8 cellular contexts compared by ENCODE assay signal in the genomic region with DNA sequence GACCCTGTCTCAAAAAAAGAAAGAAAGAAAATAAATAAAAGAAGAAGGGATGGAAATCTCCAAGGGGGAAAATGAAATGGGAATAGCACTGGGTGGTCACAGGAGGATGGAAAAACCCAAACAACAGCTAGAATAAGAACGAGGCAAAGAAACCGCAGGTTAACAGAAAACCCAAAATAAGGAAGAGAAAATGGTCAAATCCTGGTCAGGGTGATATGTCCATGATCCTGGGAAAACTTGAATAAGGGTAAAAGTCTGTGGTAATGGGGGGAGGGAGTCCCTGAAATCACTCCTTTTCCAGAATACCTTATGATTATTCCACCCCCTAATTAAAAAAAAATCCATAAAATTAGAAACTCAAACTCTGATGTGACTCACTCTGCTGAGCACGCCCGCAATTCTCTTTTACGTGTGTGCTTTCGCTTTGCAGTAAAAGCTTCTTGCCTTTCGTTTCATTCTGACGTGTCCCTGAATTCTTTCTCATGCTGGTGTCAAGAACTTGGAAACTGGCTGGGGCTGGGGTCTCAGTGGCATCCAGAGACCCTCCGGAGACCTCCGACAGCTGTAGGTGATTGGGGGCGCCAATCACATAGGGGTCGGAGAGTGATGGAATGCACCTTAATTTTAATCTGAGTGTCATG. TPM values are rescaled to one million over a fixed set of nuclear protein-coding genes. Genes with fewer than 3 reads are reported as not detected.
A peak's percentile ranks its signal among the peaks of the same experiment; 100 is the strongest.
DNase-seq lines count a peak whose midpoint lies in the region; ATAC-seq, FAIRE-seq and TF ChIP-seq lines count a peak whose summit lies in the region.
"Had no signal": no experiment of that assay in that cellular context is flagged by ENCODE, and none has a peak within 500 bp of the region (broad histone marks: within the 10 kb centered on the region; RNA-seq: fewer than 3 reads in every experiment).

No MANE protein-coding gene starts in this region.

- TF ChIP-seq EP300 in HepG2 (IDR thresholded peaks at IDR 0.05; ENCODE audit: low read depth in 2 of 2, low read length in 2 of 2) (no peak), HepG2 (CRISPR knock-in tag; IDR thresholded peaks at IDR 0.05; ENCODE audit: borderline replicate concordance) (no peak)

- WGBS in HepG2 (ENCODE audit: low lambda C conversion rate), result 20% methylated on average over 12 of the region's 12 CpGs

- H3K27me3 ChIP-seq in H7 (ENCODE audit: control insufficient read depth, insufficient read depth, low read length) (no peaks in the 10 kb centered on the region), HepG2 (ENCODE audit: control insufficient read depth in 1 of 2, insufficient read depth in 2 of 2, low read length in 2 of 2) (peaks cover 1 to 13% of the 10 kb centered on the region in 2 experiments; a peak in 3 of 5 replicates)

- H3K4me3 ChIP-seq in H7 (ENCODE audit: insufficient read depth, low read depth, low read length) (no peak overlapping the region), HepG2 (replicated peaks in 1 of 3; ENCODE audit: insufficient read depth in 1 of 3, low read depth in 2 of 3, low read length in 3 of 3) (peak overlapping the region; percentile 48 to 78 (median 68))

- peak overlapping the region; percentile 77 for H2AFZ ChIP-seq in HepG2 (ENCODE audit: low read length)

- CTCF ChIA-PET in HepG2 (lab: Yijun Ruan, JAX; ENCODE audit: low intra/inter-chr PET ratio, low total read pairs), result no interaction called here

- in situ Hi-C loops in HepG2 (cut with HindIII; ENCODE audit: extremely low pct_ligation_motif_present, low pct_unique_long_range_greater_than_20kb), result no loop called here

- no peaks in the 10 kb centered on the region for H3K36me3 ChIP-seq in H7 (replicated peaks; ENCODE audit: control insufficient read depth, insufficient read depth, low read length)
- H3K36me3 ChIP-seq in HepG2 (replicated peaks in 1 of 2; ENCODE audit: control insufficient read depth in 1 of 2, insufficient read depth in 2 of 2, low read length in 2 of 2), result no peaks in the 10 kb centered on the region

- no peak overlapping the region for H3K27ac ChIP-seq in HepG2 (ENCODE audit: extremely low read length, insufficient read depth, low read length)

- no TSS peak for BruUV-seq in HepG2 (replicated peaks; lab: Mats Ljungman, UMichigan)

- peaks cover 3% of the 10 kb centered on the region for H3K79me2 ChIP-seq in HepG2 (ENCODE audit: insufficient read depth, low read length)

- DNase-seq in H7 (peak; percentile 16), NOMO-1 (lab: John Stamatoyannopoulos, UW; ENCODE audit: unreplicated experiment in 2 of 2) (peak; percentile 35 to 64), HepG2 (ENCODE audit: low spot score) (no peak), ecto neural progenitor cell (ENCODE audit: low spot score) (no peak)
- DNase-seq: hippocampal formation had no signal

- peak overlapping the region; percentile 42; the same call in 1 of the 2 replicates for H3K9ac ChIP-seq in HepG2 (ENCODE audit: insufficient read depth, low read depth, low read length)

- intact Hi-C loops in HepG2 (cut with micrococcal nuclease; ENCODE audit: unreplicated experiment), result no loop called here

- no peaks in the 10 kb centered on the region for H4K20me1 ChIP-seq in HepG2 (ENCODE audit: insufficient read depth, low read length)

- no peak for TF ChIP-seq RAD21 in HepG2 (CRISPR knock-in tag; IDR thresholded peaks at IDR 0.05)

- POLR2A ChIA-PET in HepG2 (lab: Yijun Ruan, JAX), result interaction anchor here (1.2 kb wide), 1 partner anchor 34 kb away, joined by 3 read pairs; no protein-coding TSS in a partner anchor

- peaks cover 41% of the 10 kb centered on the region for H3K4me1 ChIP-seq in HepG2 (ENCODE audit: insufficient read depth, low read length)

- no peaks in the 10 kb centered on the region for H3K9me3 ChIP-seq in HepG2 (ENCODE audit: low read length)

- TF ChIP-seq POLR2A in HepG2 (IDR thresholded peaks at IDR 0.05; ENCODE audit: insufficient read depth in 1 of 2, low read depth in 2 of 2, low read length in 2 of 2), result no peak

- peak; percentile 45 for ATAC-seq in GM18520 (IDR thresholded peaks at IDR 0.05; ENCODE audit: unreplicated experiment)
- no peak for ATAC-seq in HepG2
- ATAC-seq in HG02610 (IDR thresholded peaks at IDR 0.05; ENCODE audit: unreplicated experiment), result no peak
- no peak for ATAC-seq in HG02759 (IDR thresholded peaks at IDR 0.05; ENCODE audit: unreplicated experiment)

- TF ChIP-seq CTCF in HepG2 (CRISPR knock-in tag; IDR thresholded peaks at IDR 0.05), result no peak

- peak overlapping the region; percentile 85 for H3K4me2 ChIP-seq in HepG2 (ENCODE audit: low read depth, low read length)

- no peak for FAIRE-seq in HepG2 (lab: Jason Lieb, UNC)

TF ChIP-seq in HepG2, 621 proteins besides CTCF, POLR2A, EP300 and RAD21 (continues in another document):
- TF ChIP-seq, protein P1, sequence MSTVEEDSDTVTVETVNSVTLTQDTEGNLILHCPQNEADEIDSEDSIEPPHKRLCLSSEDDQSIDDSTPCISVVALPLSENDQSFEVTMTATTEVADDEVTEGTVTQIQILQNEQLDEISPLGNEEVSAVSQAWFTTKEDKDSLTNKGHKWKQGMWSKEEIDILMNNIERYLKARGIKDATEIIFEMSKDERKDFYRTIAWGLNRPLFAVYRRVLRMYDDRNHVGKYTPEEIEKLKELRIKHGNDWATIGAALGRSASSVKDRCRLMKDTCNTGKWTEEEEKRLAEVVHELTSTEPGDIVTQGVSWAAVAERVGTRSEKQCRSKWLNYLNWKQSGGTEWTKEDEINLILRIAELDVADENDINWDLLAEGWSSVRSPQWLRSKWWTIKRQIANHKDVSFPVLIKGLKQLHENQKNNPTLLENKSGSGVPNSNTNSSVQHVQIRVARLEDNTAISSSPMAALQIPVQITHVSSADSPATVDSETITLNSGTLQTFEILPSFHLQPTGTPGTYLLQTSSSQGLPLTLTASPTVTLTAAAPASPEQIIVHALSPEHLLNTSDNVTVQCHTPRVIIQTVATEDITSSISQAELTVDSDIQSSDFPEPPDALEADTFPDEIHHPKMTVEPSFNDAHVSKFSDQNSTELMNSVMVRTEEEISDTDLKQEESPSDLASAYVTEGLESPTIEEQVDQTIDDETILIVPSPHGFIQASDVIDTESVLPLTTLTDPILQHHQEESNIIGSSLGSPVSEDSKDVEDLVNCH (CRISPR knock-in tag; IDR thresholded peaks at IDR 0.05), result no peak
- TF ChIP-seq ZNF772 (CRISPR knock-in tag; IDR thresholded peaks at IDR 0.05), result no peak
- TF ChIP-seq ASH2L (IDR thresholded peaks at IDR 0.05; ENCODE audit: insufficient read length, low read depth, low read length), result peak; percentile 20
- TF ChIP-seq ZNF724P (CRISPR knock-in tag; IDR thresholded peaks at IDR 0.05; ENCODE audit: borderline replicate concordance), result no peak
- TF ChIP-seq PHF8 (CRISPR knock-in tag; IDR thresholded peaks at IDR 0.05), result 0 out of 2 replicates have a peak, but pooled peaks have one; percentile 9

RNA-seq across cellular contexts. Expression of gene NAXD, which starts 4.3 kb away (rescaled TPM):
- 21.0 and 22.8 TPM in 2 replicates for total RNA-seq in H7 (2014; rRNA removed; shearing (Covaris generic))
- total RNA-seq in HepG2 (2016; rRNA removed; fragmentation: Illumina TruSeq; extraction: Trizol), result 18.5 and 19.0 TPM in 2 replicates
- 5.5 and 6.3 TPM in 2 replicates for total RNA-seq in HepG2 (2016; cell fraction: cytosol; rRNA removed; fragmentation: Illumina TruSeq; extraction: Trizol; ENCODE audit: low read depth)
- 18.9 and 19.7 TPM in 2 replicates for total RNA-seq in HepG2 (2016; cell fraction: insoluble cytoplasmic fraction; rRNA removed; fragmentation: Illumina TruSeq; extraction: Trizol)
- 12.5 and 13.8 TPM in 2 replicates for total RNA-seq in HepG2 (2016; cell fraction: membrane; rRNA removed; fragmentation: Illumina TruSeq; extraction: Trizol)
- 20.9 and 21.0 TPM in 2 replicates for total RNA-seq in HepG2 (2016; cell fraction: nucleus; rRNA removed; fragmentation: Illumina TruSeq; extraction: Trizol)
- 23.2 and 27.0 TPM in 2 replicates for polyA plus RNA-seq in HepG2 (2011; rRNA removed)
- 24.7 and 25.6 TPM in 2 replicates for polyA plus RNA-seq in HepG2 (2011; cell fraction: cytosol; rRNA removed)
- polyA plus RNA-seq in HepG2 (2011; cell fraction: nucleus; rRNA removed), result 81.1 and 85.3 TPM in 2 replicates
- polyA plus RNA-seq in HepG2 (2012), result 18.2 and 22.0 TPM in 2 replicates
- polyA plus RNA-seq in HepG2 (2016; cell fraction: cytosol; fragmentation: Illumina TruSeq; extraction: Trizol; ENCODE audit: low read depth), result 5.1 and 5.8 TPM in 2 replicates
- polyA plus RNA-seq in HepG2 (2016; cell fraction: insoluble cytoplasmic fraction; fragmentation: Illumina TruSeq; extraction: Trizol; ENCODE audit: low read depth), result 18.8 and 20.5 TPM in 2 replicates
- 10.7 and 10.9 TPM in 2 replicates for polyA plus RNA-seq in HepG2 (2016; cell fraction: membrane; fragmentation: Illumina TruSeq; extraction: Trizol; ENCODE audit: low read depth)
- 43.2 and 44.7 TPM in 2 replicates for polyA plus RNA-seq in HepG2 (2016; cell fraction: nucleus; fragmentation: Illumina TruSeq; extraction: Trizol; ENCODE audit: insufficient read depth, low read depth)
- 19.3 and 20.3 TPM in 2 replicates for polyA minus RNA-seq in HepG2 (2011; rRNA and poly(A)+ RNA removed; ENCODE audit: low replicate concordance)
- 4.0 and 5.5 TPM in 2 replicates for polyA minus RNA-seq in HepG2 (2011; cell fraction: cytosol; rRNA and poly(A)+ RNA removed)
- polyA minus RNA-seq in HepG2 (2011; cell fraction: nucleus; rRNA and poly(A)+ RNA removed), result 19.4 and 22.9 TPM in 2 replicates

RNA-seq across cellular contexts. Expression of gene RAB20, which starts 49.6 kb away (rescaled TPM):
- total RNA-seq in H7 (2014; rRNA removed; shearing (Covaris generic)), result 12.1 and 20.8 TPM in 2 replicates
- total RNA-seq in HepG2 (2016; rRNA removed; fragmentation: Illumina TruSeq; extraction: Trizol), result 15.2 and 15.6 TPM in 2 replicates
- 5.8 and 6.2 TPM in 2 replicates for total RNA-seq in HepG2 (2016; cell fraction: cytosol; rRNA removed; fragmentation: Illumina TruSeq; extraction: Trizol; ENCODE audit: low read depth)
- total RNA-seq in HepG2 (2016; cell fraction: insoluble cytoplasmic fraction; rRNA removed; fragmentation: Illumina TruSeq; extraction: Trizol), result 13.5 and 15.3 TPM in 2 replicates
- 12.0 and 13.1 TPM in 2 replicates for total RNA-seq in HepG2 (2016; cell fraction: membrane; rRNA removed; fragmentation: Illumina TruSeq; extraction: Trizol)
- total RNA-seq in HepG2 (2016; cell fraction: nucleus; rRNA removed; fragmentation: Illumina TruSeq; extraction: Trizol), result 6.5 and 7.9 TPM in 2 replicates
- polyA plus RNA-seq in HepG2 (2011; rRNA removed), result 27.3 and 30.5 TPM in 2 replicates
- 28.4 and 39.0 TPM in 2 replicates for polyA plus RNA-seq in HepG2 (2011; cell fraction: cytosol; rRNA removed)
- 12.0 and 13.8 TPM in 2 replicates for polyA plus RNA-seq in HepG2 (2011; cell fraction: nucleus; rRNA removed)
- polyA plus RNA-seq in HepG2 (2012), result 14.6 and 20.9 TPM in 2 replicates
- 4.5 and 5.9 TPM in 2 replicates for polyA plus RNA-seq in HepG2 (2016; cell fraction: cytosol; fragmentation: Illumina TruSeq; extraction: Trizol; ENCODE audit: low read depth)
- polyA plus RNA-seq in HepG2 (2016; cell fraction: insoluble cytoplasmic fraction; fragmentation: Illumina TruSeq; extraction: Trizol; ENCODE audit: low read depth), result 13.3 and 15.2 TPM in 2 replicates
- polyA plus RNA-seq in HepG2 (2016; cell fraction: membrane; fragmentation: Illumina TruSeq; extraction: Trizol; ENCODE audit: low read depth), result 7.5 and 8.5 TPM in 2 replicates
- polyA plus RNA-seq in HepG2 (2016; cell fraction: nucleus; fragmentation: Illumina TruSeq; extraction: Trizol; ENCODE audit: insufficient read depth, low read depth), result 9.6 and 9.8 TPM in 2 replicates
- polyA minus RNA-seq in HepG2 (2011; rRNA and poly(A)+ RNA removed; ENCODE audit: low replicate concordance), result 7.5 and 23.0 TPM in 2 replicates
- polyA minus RNA-seq in HepG2 (2011; cell fraction: cytosol; rRNA and poly(A)+ RNA removed), result 12.6 and 15.1 TPM in 2 replicates
- polyA minus RNA-seq in HepG2 (2011; cell fraction: nucleus; rRNA and poly(A)+ RNA removed), result 8.2 TPM in 2 replicates

Comparison
In these comparisons a context has a peak if more than half of its experiments do, and no peak if none do; other contexts are left out.
1. DNase-seq: peak in H7 (single experiment) and NOMO-1 (2 of 2); none in HepG2 (single experiment) and ecto neural progenitor cell (single experiment).